Comparison of ENCODE assay signal across 21 cellular contexts in the genomic region with DNA sequence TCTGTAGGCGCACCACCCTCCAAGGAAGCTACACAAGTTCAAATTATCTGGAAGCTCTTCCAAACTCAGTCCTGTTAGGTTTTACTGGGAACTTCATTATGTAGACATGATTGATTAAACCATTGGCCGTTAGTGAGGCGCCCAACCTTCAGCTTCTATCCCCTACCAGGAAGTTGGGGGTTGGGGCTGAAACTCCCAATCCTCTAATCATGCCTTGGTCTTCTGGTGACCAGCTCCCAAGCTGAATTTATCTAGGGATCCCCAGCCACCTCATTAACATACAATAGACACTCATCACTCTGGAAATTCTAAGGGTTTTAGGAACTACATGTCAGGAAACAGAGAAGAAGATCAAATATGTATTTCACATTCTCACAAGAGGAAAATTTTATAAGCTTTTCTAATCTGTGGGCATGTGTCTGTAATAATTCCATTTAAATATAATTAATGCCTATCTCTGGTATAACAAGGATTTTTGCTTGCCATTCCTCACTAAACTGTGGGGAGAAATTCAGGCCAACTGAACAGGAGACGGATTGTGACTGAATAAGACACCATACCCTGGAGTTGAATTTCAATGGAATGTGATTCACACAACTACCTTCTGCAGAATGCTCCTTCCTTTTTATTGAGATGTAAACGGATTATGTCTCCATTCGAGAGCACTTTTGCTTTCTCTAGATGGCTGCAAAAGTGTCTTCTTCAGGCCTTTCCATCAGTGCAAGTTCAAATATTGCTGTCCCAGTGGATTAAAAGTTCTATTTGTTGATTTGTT.
"Had no signal": no experiment of that assay in that cellular context is flagged by ENCODE, and none has a peak within 500 bp of the region (broad histone marks: within the 10 kb centered on the region; RNA-seq: fewer than 3 reads in every experiment).

No MANE protein-coding gene starts in this region.

- H3K4me3 Mint-ChIP-seq: naive thymus-derived CD8-positive, alpha-beta T cell; stimulated activated naive B cell treated with anti-CD40 and anti-IgM and Interleukin-4, amounts not matched to agents 10 μg/mL and 1 μg/mL and 100 μg/mL, for 72 hours; stimulated activated naive CD8-positive, alpha-beta T cell treated with anti-CD3 and anti-CD28 coated beads, Interleukin-15, Interleukin-2, amounts not matched to agents 100 ng/mL and 50 ng/mL, for 24 hours had no signal

- H3K27ac Mint-ChIP-seq: naive thymus-derived CD8-positive, alpha-beta T cell; stimulated activated naive B cell treated with anti-CD40 and anti-IgM and Interleukin-4, amounts not matched to agents 10 μg/mL and 1 μg/mL and 100 μg/mL, for 72 hours; stimulated activated naive CD8-positive, alpha-beta T cell treated with anti-CD3 and anti-CD28 coated beads, Interleukin-15, Interleukin-2, amounts not matched to agents 100 ng/mL and 50 ng/mL, for 24 hours had no signal

- H3K27me3 Mint-ChIP-seq: stimulated activated naive B cell treated with anti-CD40 and anti-IgM and Interleukin-4, amounts not matched to agents 10 μg/mL and 1 μg/mL and 100 μg/mL, for 72 hours; stimulated activated naive CD8-positive, alpha-beta T cell treated with anti-CD3 and anti-CD28 coated beads, Interleukin-15, Interleukin-2, amounts not matched to agents 100 ng/mL and 50 ng/mL, for 24 hours had no signal

- H3K4me1 ChIP-seq: esophagus squamous epithelium, left lung, psoas muscle, spleen, tibial nerve, upper lobe of left lung had no signal

- H3K27ac ChIP-seq: esophagus squamous epithelium, left lung, ovary, psoas muscle, skin epidermis, spleen, thoracic aorta, tibial nerve, upper lobe of left lung had no signal

- ATAC-seq: left cardiac atrium; left lung; naive thymus-derived CD8-positive, alpha-beta T cell; psoas muscle; right cardiac atrium; stimulated activated naive B cell treated with anti-CD40 and anti-IgM and Interleukin-4, amounts not matched to agents 10 μg/mL and 1 μg/mL and 100 μg/mL, for 72 hours had no signal

- H3K36me3 ChIP-seq: esophagus squamous epithelium, left lung, ovary, spleen, thoracic aorta, tibial nerve, upper lobe of left lung had no signal

- H3K9me3 ChIP-seq: esophagus squamous epithelium, left lung, ovary, psoas muscle, spleen, thoracic aorta, tibial nerve, upper lobe of left lung had no signal

- H3K4me1 Mint-ChIP-seq: naive thymus-derived CD8-positive, alpha-beta T cell; stimulated activated naive B cell treated with anti-CD40 and anti-IgM and Interleukin-4, amounts not matched to agents 10 μg/mL and 1 μg/mL and 100 μg/mL, for 72 hours had no signal

- H3K27me3 ChIP-seq: dorsolateral prefrontal cortex, esophagus squamous epithelium, left lung, ovary, spleen, tibial nerve, upper lobe of left lung had no signal

- H3K4me3 ChIP-seq: dorsolateral prefrontal cortex, esophagus squamous epithelium, left lung, ovary, psoas muscle, skin epidermis, spleen, thoracic aorta, tibial nerve, upper lobe of left lung had no signal

- H3K36me3 Mint-ChIP-seq: naive thymus-derived CD8-positive, alpha-beta T cell; stimulated activated naive B cell treated with anti-CD40 and anti-IgM and Interleukin-4, amounts not matched to agents 10 μg/mL and 1 μg/mL and 100 μg/mL, for 72 hours had no signal

- DNase-seq: dorsolateral prefrontal cortex; effector CD4-positive, alpha-beta T cell; esophagus squamous epithelium; foreskin melanocyte; glutamatergic neuron; hypothalamus; left cardiac atrium; left lung; naive thymus-derived CD8-positive, alpha-beta T cell; occipital lobe; ovary; posterior cingulate gyrus; psoas muscle; right cardiac atrium; spleen; stimulated activated naive B cell treated with anti-CD40 and anti-IgM and Interleukin-4, amounts not matched to agents 10 μg/mL and 1 μg/mL and 100 μg/mL, for 72 hours; upper lobe of left lung had no signal
